In genomic region chr6:144662812-144663211, GRCh38 we compare ENCODE assay signal across 23 cellular contexts.
DNase-seq lines count a peak whose midpoint lies in the region; ATAC-seq and TF ChIP-seq lines count a peak whose summit lies in the region.
"Had no signal": no experiment of that assay in that cellular context is flagged by ENCODE, and none has a peak within 500 bp of the region (broad histone marks: within the 10 kb centered on the region; RNA-seq: fewer than 3 reads in every experiment).

No MANE protein-coding gene starts in this region.

- no peaks in the 10 kb centered on the region for H4K20me1 ChIP-seq in neural cell (ENCODE audit: insufficient read depth)

- ATAC-seq in effector memory CD8-positive, alpha-beta T cell (replicated peaks) = no peak
- no peak for ATAC-seq in HG02852 (IDR thresholded peaks at IDR 0.05; ENCODE audit: unreplicated experiment)
- ATAC-seq: heart right ventricle had no signal

- no peak for DNase-seq in Caco-2
- peak; percentile 13 for DNase-seq in NCI-H226
- no peak for DNase-seq in effector memory CD8-positive, alpha-beta T cell
- DNase-seq in DMS79 (lab: John Stamatoyannopoulos, UW) = no peak
- DNase-seq in UCSD-AML1 (lab: John Stamatoyannopoulos, UW; ENCODE audit: unreplicated experiment) = no peak
- no peak for DNase-seq in left ventricle myocardium inferior
- DNase-seq: activated naive CD4-positive, alpha-beta T cell treated with Interleukin-2 at 50 U/mL for 16 hours; BE2C; esophagus squamous epithelium; heart right ventricle; kidney; mucosa of descending colon; NCI-H1105; NCI-H2227 treated with DMSO at 0.1 percent for 48 hours; NK-92 treated with Interleukin-12 subunit alpha and Interleukin-12 subunit beta, amount 100 ng/mL, for 24 hours; Right ventricle myocardium superior; stimulated activated CD4-positive, alpha-beta T cell treated with anti-CD3 and anti-CD28 coated beads, Interleukin-4, amount 100 ng/mL, for 4 hours had no signal

- H3K27me3 ChIP-seq in Caco-2 (replicated peaks; ENCODE audit: control insufficient read depth, insufficient read depth, low read length) (no peaks in the 10 kb centered on the region), neural cell (ENCODE audit: insufficient read depth, low read depth, low read length) (no peaks in the 10 kb centered on the region), left ventricle myocardium inferior (ENCODE audit: low read depth) (no peaks in the 10 kb centered on the region)
- H3K27me3 ChIP-seq: BE2C, esophagus squamous epithelium, heart right ventricle had no signal

- H3K9me3 ChIP-seq in Caco-2 (no peaks in the 10 kb centered on the region), neural cell (ENCODE audit: low read length) (no peaks in the 10 kb centered on the region), left ventricle myocardium inferior (replicated peaks) (no peaks in the 10 kb centered on the region)
- H3K9me3 ChIP-seq: BE2C, esophagus squamous epithelium, heart right ventricle, mucosa of descending colon had no signal

- H3K9me3 Mint-ChIP-seq in Caco-2 (ENCODE audit: unreplicated experiment) = no peaks in the 10 kb centered on the region
- H3K9me3 Mint-ChIP-seq in effector memory CD8-positive, alpha-beta T cell = no peaks in the 10 kb centered on the region
- H3K9me3 Mint-ChIP-seq: brain; IgD-negative memory B cell; T-helper 1 cell treated with Interleukin-12 subunit alpha and Interleukin-12 subunit beta and Interleukin-4 antibody, amounts not matched to agents 30 μg/mL and 1 μg/mL, for 36 hours had no signal

- H3K4me1 Mint-ChIP-seq in Caco-2 (ENCODE audit: low read depth, unreplicated experiment) = peaks cover 41% of the 10 kb centered on the region
- H3K4me1 Mint-ChIP-seq in effector memory CD8-positive, alpha-beta T cell (ENCODE audit: low read depth in 2 of 2) = peaks cover 59 to 81% of the 10 kb centered on the region in 2 donors

- POLR2A ChIA-PET in Caco-2 (lab: Charles Lee) = no interaction called here

- peaks cover 35% of the 10 kb centered on the region for H3K36me3 Mint-ChIP-seq in Caco-2 (ENCODE audit: insufficient read depth, unreplicated experiment)
- peaks cover 1% of the 10 kb centered on the region for H3K36me3 Mint-ChIP-seq in effector memory CD8-positive, alpha-beta T cell (ENCODE audit: insufficient read depth)
- H3K36me3 Mint-ChIP-seq: brain had no signal

- TF ChIP-seq RAD21 in neural cell (conservative IDR thresholded peaks at IDR 0.05) = no peak

- H3K27ac Mint-ChIP-seq in Caco-2 (ENCODE audit: unreplicated experiment) = peak overlapping the region; percentile 79
- H3K27ac Mint-ChIP-seq in effector memory CD8-positive, alpha-beta T cell = peak overlapping the region; percentile 57 to 87
- H3K27ac Mint-ChIP-seq: brain, IgD-negative memory B cell had no signal

- no peaks in the 10 kb centered on the region for H3K36me3 ChIP-seq in Caco-2 (ENCODE audit: control insufficient read depth, insufficient read depth, low read length)
- no peaks in the 10 kb centered on the region for H3K36me3 ChIP-seq in neural cell (ENCODE audit: insufficient read depth, low read length)
- no peaks in the 10 kb centered on the region for H3K36me3 ChIP-seq in left ventricle myocardium inferior
- H3K36me3 ChIP-seq: BE2C, esophagus squamous epithelium, heart right ventricle had no signal

- no peak overlapping the region for H3K4me3 Mint-ChIP-seq in Caco-2 (ENCODE audit: unreplicated experiment)
- no peak overlapping the region for H3K4me3 Mint-ChIP-seq in effector memory CD8-positive, alpha-beta T cell
- H3K4me3 Mint-ChIP-seq: brain; T-helper 1 cell treated with Interleukin-12 subunit alpha and Interleukin-12 subunit beta and Interleukin-4 antibody, amounts not matched to agents 30 μg/mL and 1 μg/mL, for 36 hours had no signal

- H3K4me1 ChIP-seq in Caco-2 = peaks cover 58% of the 10 kb centered on the region
- H3K4me1 ChIP-seq in left ventricle myocardium inferior = peaks cover 32% of the 10 kb centered on the region

- H3K27ac ChIP-seq in neural cell (ENCODE audit: low read length) (peak overlapping the region; percentile 44), left ventricle myocardium inferior (replicated peaks) (no peak overlapping the region)
- H3K27ac ChIP-seq: esophagus squamous epithelium, heart right ventricle, parathyroid adenoma had no signal

- TF ChIP-seq CTCF in Caco-2 (IDR thresholded peaks at IDR 0.05; ENCODE audit: insufficient read depth in 1 of 2, low read depth in 1 of 2, low read length in 1 of 2, severe bottlenecking in 1 of 2, unreplicated experiment in 1 of 2) (no peak), neural cell (IDR thresholded peaks at IDR 0.05; ENCODE audit: poor library complexity, severe bottlenecking) (no peak), left ventricle myocardium inferior (IDR thresholded peaks at IDR 0.05; ENCODE audit: borderline replicate concordance) (no peak)

- no TSS peak for BruUV-seq in Caco-2 (replicated peaks; lab: Mats Ljungman, UMichigan)

- H3K4me3 ChIP-seq in Caco-2 (ENCODE audit: low read depth, low read length) = no peak overlapping the region
- H3K4me3 ChIP-seq in neural cell (ENCODE audit: low read length) = no peak overlapping the region
- no peak overlapping the region for H3K4me3 ChIP-seq in left ventricle myocardium inferior
- H3K4me3 ChIP-seq: esophagus squamous epithelium, heart right ventricle, mucosa of descending colon had no signal

- no peak for TF ChIP-seq EP300 in neural cell (conservative IDR thresholded peaks at IDR 0.05; ENCODE audit: poor library complexity, severe bottlenecking)

- intact Hi-C loops in Caco-2 (cut with micrococcal nuclease; ENCODE audit: unreplicated experiment) = no loop called here
- intact Hi-C loops in left ventricle myocardium inferior (cut with micrococcal nuclease) = no loop called here

- peaks cover 13% of the 10 kb centered on the region for H3K79me2 ChIP-seq in neural cell (replicated peaks; ENCODE audit: insufficient read depth, low read length)

- no peak overlapping the region for H3K4me2 ChIP-seq in neural cell (ENCODE audit: low read length)

- peaks cover 3% of the 10 kb centered on the region for H3F3A ChIP-seq in neural cell (ENCODE audit: insufficient read depth, low read length, poor library complexity, severe bottlenecking)

- H3K9me2 ChIP-seq in neural cell (ENCODE audit: insufficient read depth, low read length) = no peaks in the 10 kb centered on the region

- no peaks in the 10 kb centered on the region for H3K27me3 Mint-ChIP-seq in Caco-2 (ENCODE audit: insufficient read depth, unreplicated experiment)
- H3K27me3 Mint-ChIP-seq in effector memory CD8-positive, alpha-beta T cell = no peaks in the 10 kb centered on the region
- H3K27me3 Mint-ChIP-seq: brain, IgD-negative memory B cell had no signal

- H3K9ac ChIP-seq in neural cell (ENCODE audit: low read length) = no peak overlapping the region
- H3K9ac ChIP-seq: parathyroid adenoma had no signal

- no peak overlapping the region for H2AFZ ChIP-seq in neural cell (ENCODE audit: low read depth, low read length)
- H2AFZ ChIP-seq: parathyroid adenoma had no signal

- CTCF ChIA-PET in Caco-2 (lab: Charles Lee) = no interaction called here

TF ChIP-seq in neural cell, 6 proteins besides CTCF, POLR2A, EP300 and RAD21:
- TF ChIP-seq POLR2AphosphoS5 (IDR thresholded peaks at IDR 0.05) (no peak), MXI1 (conservative IDR thresholded peaks at IDR 0.05; ENCODE audit: poor library complexity, severe bottlenecking) (no peak), TAF1 (IDR thresholded peaks at IDR 0.05; ENCODE audit: low read depth) (no peak), EZH2 (IDR thresholded peaks at IDR 0.05; ENCODE audit: borderline replicate concordance, insufficient read depth, low read length, poor library complexity, severe bottlenecking) (no peak), SMC3 (conservative IDR thresholded peaks at IDR 0.05; ENCODE audit: poor library complexity) (no peak)
TF ChIP-seq in neural cell: peak in this region for 0.
